1 cellular context compared by ENCODE assay signal in genomic region chr1:234957330-234958065, GRCh38.
TF ChIP-seq lines count a peak whose summit lies in the region.

No MANE protein-coding gene starts in this region.

TF ChIP-seq in HepG2, 621 proteins besides CTCF, POLR2A, EP300 and RAD21 (continued from another document and continues in another):
- TF ChIP-seq SNAPC4 (CRISPR knock-in tag; IDR thresholded peaks at IDR 0.05) = 0 out of 2 replicates have a peak, but pooled peaks have one; percentile 69
- peak; percentile 89 for TF ChIP-seq HDAC2 (CRISPR knock-in tag; IDR thresholded peaks at IDR 0.05)
- peak; percentile 87 for TF ChIP-seq AHDC1 (CRISPR knock-in tag; IDR thresholded peaks at IDR 0.05; ENCODE audit: borderline replicate concordance)
- peak; percentile 89 for TF ChIP-seq DRAP1 (CRISPR knock-in tag; IDR thresholded peaks at IDR 0.05)
- TF ChIP-seq PPARG (CRISPR knock-in tag; conservative IDR thresholded peaks at IDR 0.05) = peak; percentile 78
- no peak for TF ChIP-seq ZNF446 (CRISPR knock-in tag; IDR thresholded peaks at IDR 0.05)
- TF ChIP-seq MED13 (CRISPR knock-in tag; IDR thresholded peaks at IDR 0.05) = peak; percentile 98
- TF ChIP-seq ZNF777 (CRISPR knock-in tag; IDR thresholded peaks at IDR 0.05) = peak; percentile 18
- no peak for TF ChIP-seq CEBPZ (IDR thresholded peaks at IDR 0.05; ENCODE audit: low read length)
- TF ChIP-seq WIZ (CRISPR knock-in tag; IDR thresholded peaks at IDR 0.05) = no peak
- TF ChIP-seq JUND (CRISPR knock-in tag; IDR thresholded peaks at IDR 0.05) = peak; percentile 100
- peak; percentile 10 for TF ChIP-seq TFAP4 (IDR thresholded peaks at IDR 0.05; ENCODE audit: borderline replicate concordance, low read depth)
- no peak for TF ChIP-seq ZNF776 (CRISPR knock-in tag; IDR thresholded peaks at IDR 0.05)
- peak; percentile 53; the same call in 1 of the 2 replicates for TF ChIP-seq UBTF (CRISPR knock-in tag; IDR thresholded peaks at IDR 0.05)
- TF ChIP-seq CERS6 (CRISPR knock-in tag; IDR thresholded peaks at IDR 0.05) = no peak
- TF ChIP-seq ZIK1 (CRISPR knock-in tag; IDR thresholded peaks at IDR 0.05; ENCODE audit: borderline replicate concordance, low read depth) = no peak
- no peak; the same call in 1 of the 2 replicates for TF ChIP-seq ZNF121 (CRISPR knock-in tag; IDR thresholded peaks at IDR 0.05)
- no peak for TF ChIP-seq ZNF598 (CRISPR knock-in tag; IDR thresholded peaks at IDR 0.05; ENCODE audit: borderline replicate concordance)
- peak; percentile 80; the same call in 1 of the 2 replicates for TF ChIP-seq RNF219 (CRISPR knock-in tag; IDR thresholded peaks at IDR 0.05)
- TF ChIP-seq TFDP1 (CRISPR knock-in tag; IDR thresholded peaks at IDR 0.05; ENCODE audit: borderline replicate concordance) = peak; percentile 34; the same call in 1 of the 2 replicates
- TF ChIP-seq ZBTB20 (CRISPR knock-in tag; IDR thresholded peaks at IDR 0.05; ENCODE audit: borderline replicate concordance, low read depth) = peak; percentile 85; the same call in 1 of the 2 replicates
- no peak; the same call in 1 of the 2 replicates for TF ChIP-seq ZNF839 (CRISPR knock-in tag; IDR thresholded peaks at IDR 0.05; ENCODE audit: borderline replicate concordance)
- peak; percentile 90; the same call in 1 of the 2 replicates for TF ChIP-seq ZNF547 (CRISPR knock-in tag; IDR thresholded peaks at IDR 0.05)
- TF ChIP-seq ZNF235 (CRISPR knock-in tag; IDR thresholded peaks at IDR 0.05; ENCODE audit: borderline replicate concordance) = no peak
- TF ChIP-seq ZMYM3 (CRISPR knock-in tag; IDR thresholded peaks at IDR 0.05) = peak; percentile 65; the same call in 1 of the 2 replicates
